Comparison of ENCODE assay signal across 8 cellular contexts in the genomic region with DNA sequence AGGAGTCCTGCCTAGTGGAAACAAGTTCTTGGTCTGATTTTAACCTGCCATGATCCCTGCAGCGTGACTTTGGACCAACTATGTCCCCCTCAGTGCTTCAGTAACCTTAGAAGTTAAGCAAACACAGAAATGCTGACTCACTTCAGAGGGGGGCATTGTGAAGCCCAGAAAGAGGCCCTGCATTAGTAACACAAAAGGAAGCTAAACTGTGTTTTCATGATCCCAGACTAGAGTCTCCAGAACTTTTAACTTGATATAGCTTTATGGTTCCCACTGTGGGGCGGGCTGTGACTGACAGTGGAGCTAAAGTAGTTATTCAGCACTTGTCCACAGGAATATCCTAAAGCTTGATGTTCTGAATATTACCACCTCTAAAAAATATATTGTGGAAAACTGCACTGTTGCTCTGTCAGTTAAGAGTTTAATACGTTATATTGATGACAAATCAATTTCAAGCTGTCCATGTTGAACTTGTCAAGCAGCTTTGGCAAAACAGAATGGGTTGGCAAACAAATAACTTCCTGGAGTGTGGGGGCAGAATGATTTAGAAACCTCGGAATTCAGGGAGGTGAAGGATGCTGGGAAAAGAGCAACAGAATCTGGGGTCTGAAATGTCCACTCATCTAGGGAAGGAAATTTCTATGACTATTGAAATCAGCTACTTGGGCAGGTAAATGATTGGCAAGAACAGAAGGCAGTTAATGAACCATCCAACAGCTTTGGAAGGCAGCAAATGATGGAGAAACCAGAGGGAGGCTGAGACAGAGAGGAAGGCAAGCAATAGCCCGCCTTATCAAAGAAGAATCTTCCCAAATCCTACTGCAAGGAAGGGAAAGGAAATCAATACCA.
A peak's percentile ranks its signal among the peaks of the same experiment; 100 is the strongest.
DNase-seq lines count a peak whose midpoint lies in the region; ATAC-seq and TF ChIP-seq lines count a peak whose summit lies in the region.

No MANE protein-coding gene starts in this region.

- H3K27me3 ChIP-seq in neuronal stem cell (ENCODE audit: control insufficient read depth in 3 of 3, insufficient read depth in 3 of 3, low read depth in 1 of 3, low read length in 3 of 3) = no peaks in the 10 kb centered on the region

- H2AFZ ChIP-seq in neuronal stem cell (ENCODE audit: low read length) = peak overlapping the region; percentile 78
- H2AFZ ChIP-seq in OCI-LY7 (ENCODE audit: low read length) = no peak overlapping the region

- H3K9ac ChIP-seq in neuronal stem cell (ENCODE audit: low read depth, low read length, poor library complexity) = no peak overlapping the region

- no peak overlapping the region for H4K91ac ChIP-seq in neuronal stem cell (ENCODE audit: low read depth, low read length, poor library complexity)

- H3K18ac ChIP-seq in neuronal stem cell (ENCODE audit: low read length) = no peak overlapping the region

- H3K4me2 ChIP-seq in neuronal stem cell (ENCODE audit: insufficient read depth, low read length, poor library complexity, severe bottlenecking) (no peak overlapping the region), OCI-LY7 (ENCODE audit: low read length) (no peak overlapping the region)

- TF ChIP-seq CTCF in epithelial cell of proximal tubule (conservative IDR thresholded peaks at IDR 0.05; ENCODE audit: low read depth, low read length) (no peak), OCI-LY7 (conservative IDR thresholded peaks at IDR 0.05; ENCODE audit: low read length) (no peak)

- H3K36me3 ChIP-seq in neuronal stem cell (replicated peaks in 1 of 2; ENCODE audit: control insufficient read depth in 2 of 2, insufficient read depth in 2 of 2, low read length in 2 of 2) = no peaks in the 10 kb centered on the region
- no peaks in the 10 kb centered on the region for H3K36me3 ChIP-seq in OCI-LY7 (ENCODE audit: insufficient read depth, low read length)

- no peak overlapping the region for H2AK5ac ChIP-seq in neuronal stem cell (ENCODE audit: low read depth, low read length)

- H2BK5ac ChIP-seq in neuronal stem cell (ENCODE audit: low read length) = no peak overlapping the region

- WGBS in neuronal stem cell (ENCODE audit: extremely low coverage in 2 of 2, insufficient read length in 2 of 2, insufficient replicate concordance in 1 of 2), 2 donors = no CpG with 5 or more reads among the region's 5 CpGs

- no peak overlapping the region for H2BK120ac ChIP-seq in neuronal stem cell (ENCODE audit: low read depth, low read length)

- H3K27ac ChIP-seq in neuronal stem cell (replicated peaks; ENCODE audit: low read length) = no peak overlapping the region
- H3K27ac ChIP-seq in OCI-LY7 (ENCODE audit: low read depth, low read length, poor library complexity, severe bottlenecking) = no peak overlapping the region

- no peak overlapping the region for H2BK12ac ChIP-seq in neuronal stem cell (ENCODE audit: low read length)

- no peak overlapping the region for H2BK15ac ChIP-seq in neuronal stem cell (ENCODE audit: low read length)

- H3K4me3 ChIP-seq in epithelial cell of proximal tubule (ENCODE audit: low read depth, low read length) (peak overlapping the region; percentile 27), neuronal stem cell (ENCODE audit: low read length in 2 of 2) (no peak overlapping the region), OCI-LY7 (ENCODE audit: low read depth, low read length, poor library complexity, severe bottlenecking) (no peak overlapping the region)

- no peak overlapping the region for H3K4ac ChIP-seq in neuronal stem cell (ENCODE audit: low read length)

- CTCF ChIA-PET in OCI-LY7 (lab: Charles Lee; ENCODE audit: unreplicated experiment) = no interaction called here

- POLR2A ChIA-PET in OCI-LY7 (lab: Charles Lee) = interaction anchor here (0.6 to 0.7 kb wide), 2 partner anchors 23 to 190 kb away, joined by 3 read pairs; no protein-coding TSS in a partner anchor

- no peaks in the 10 kb centered on the region for H3K79me2 ChIP-seq in OCI-LY7 (ENCODE audit: insufficient read depth, low read depth, low read length)

- no peak overlapping the region for H3K14ac ChIP-seq in neuronal stem cell (ENCODE audit: low read length)

- H4K8ac ChIP-seq in neuronal stem cell (ENCODE audit: low read depth, low read length) = no peak overlapping the region

- ATAC-seq in GM19463 (IDR thresholded peaks at IDR 0.05; ENCODE audit: unreplicated experiment) (no peak), GM18498 (IDR thresholded peaks at IDR 0.05; ENCODE audit: unreplicated experiment) (no peak)

- no peaks in the 10 kb centered on the region for H4K20me1 ChIP-seq in OCI-LY7 (ENCODE audit: insufficient read depth, low read length)

- intact Hi-C loops in OCI-LY7 (cut with micrococcal nuclease; ENCODE audit: unreplicated experiment) = no loop called here

- H3K23ac ChIP-seq in neuronal stem cell (ENCODE audit: low read depth, low read length, poor library complexity) = no peak overlapping the region

- H3K79me1 ChIP-seq in neuronal stem cell (ENCODE audit: low read depth, low read length) = no peaks in the 10 kb centered on the region

- H3K9me3 ChIP-seq in neuronal stem cell (replicated peaks in 1 of 2; ENCODE audit: control insufficient read depth in 2 of 2, insufficient read depth in 1 of 2, low read depth in 1 of 2, low read length in 2 of 2) (no peaks in the 10 kb centered on the region), OCI-LY7 (ENCODE audit: low read length) (no peaks in the 10 kb centered on the region)

- no peaks in the 10 kb centered on the region for H3K9me2 ChIP-seq in OCI-LY7 (ENCODE audit: insufficient read depth, low read length)

- DNase-seq in Daoy (ENCODE audit: low read depth) = peak; percentile 94
- DNase-seq in NCI-H2107 (lab: John Stamatoyannopoulos, UW) = peak; percentile 49
- DNase-seq in epithelial cell of proximal tubule (ENCODE audit: low read depth) = peak; percentile 88
- DNase-seq in neuronal stem cell (ENCODE audit: low spot score) = peak; percentile 6
- DNase-seq in OCI-LY7 (ENCODE audit: low spot score) = no peak
- no peak for DNase-seq in NCI-H2029 treated with DMSO at 0.1 percent for 48 hours (lab: John Stamatoyannopoulos, UW)

- BruUV-seq in OCI-LY7 (replicated peaks; lab: Mats Ljungman, UMichigan) = no TSS peak

- H3K4me1 ChIP-seq in neuronal stem cell (ENCODE audit: control insufficient read depth in 2 of 2, insufficient read depth in 1 of 2, low read depth in 1 of 2, low read length in 2 of 2) (peaks cover 1 to 12% of the 10 kb centered on the region in 2 donors), OCI-LY7 (ENCODE audit: insufficient read depth, low read length, poor library complexity, severe bottlenecking) (no peaks in the 10 kb centered on the region)

Comparison
In these comparisons a context has a peak if more than half of its experiments do, and no peak if none do; other contexts are left out.
1. DNase-seq: peak in Daoy (single experiment), NCI-H2107 (single experiment), epithelial cell of proximal tubule (single experiment) and neuronal stem cell (single experiment); none in OCI-LY7 (single experiment) and NCI-H2029 treated with DMSO at 0.1 percent for 48 hours (single experiment).